In genomic region chr22:42286205-42286604, GRCh38 we compare ENCODE assay signal across 14 cellular contexts. TPM values are rescaled to one million over a fixed set of nuclear protein-coding genes. Genes with fewer than 3 reads are reported as not detected.
DNase-seq lines count a peak whose midpoint lies in the region; ATAC-seq and TF ChIP-seq lines count a peak whose summit lies in the region.
"Had no signal": no experiment of that assay in that cellular context is flagged by ENCODE, and none has a peak within 500 bp of the region (broad histone marks: within the 10 kb centered on the region; RNA-seq: fewer than 3 reads in every experiment).

No MANE protein-coding gene starts in this region.

- H3K4me2 ChIP-seq in hepatocyte: no peak overlapping the region

- H3K79me2 ChIP-seq in hepatocyte: no peaks in the 10 kb centered on the region

- H3K27ac ChIP-seq in hepatocyte: no peak overlapping the region
- H3K27ac ChIP-seq: colonic mucosa, spleen had no signal

- peaks cover 7% of the 10 kb centered on the region for H3K27me3 ChIP-seq in hepatocyte
- H3K27me3 ChIP-seq: colonic mucosa had no signal

- TF ChIP-seq CTCF in hepatocyte (IDR thresholded peaks at IDR 0.05; ENCODE audit: poor library complexity): no peak

- H3K27ac Mint-ChIP-seq in activated CD4-positive, alpha-beta T cell treated with anti-CD3 and anti-CD28 coated beads, Interleukin-2, amount 10 ng/mL, durations not matched to agents 7 days and 5 days: peak overlapping the region; percentile 31
- no peak overlapping the region for H3K27ac Mint-ChIP-seq in memory B cell

- no peaks in the 10 kb centered on the region for H3K9me3 Mint-ChIP-seq in activated CD4-positive, alpha-beta T cell treated with anti-CD3 and anti-CD28 coated beads, Interleukin-2, amount 10 ng/mL, durations not matched to agents 7 days and 5 days
- no peaks in the 10 kb centered on the region for H3K9me3 Mint-ChIP-seq in memory B cell

- POLR2A ChIA-PET in activated CD4-positive, alpha-beta T cell treated with anti-CD3 and anti-CD28 coated beads, Interleukin-2, amount 10 ng/mL, durations not matched to agents 7 days and 5 days (lab: Charles Lee): no interaction called here

- H4K20me1 ChIP-seq in hepatocyte (ENCODE audit: insufficient read depth, poor library complexity, severe bottlenecking): no peaks in the 10 kb centered on the region

- peaks cover 13% of the 10 kb centered on the region for H3K27me3 Mint-ChIP-seq in activated CD4-positive, alpha-beta T cell treated with anti-CD3 and anti-CD28 coated beads, Interleukin-2, amount 10 ng/mL, durations not matched to agents 7 days and 5 days
- peaks cover 6% of the 10 kb centered on the region for H3K27me3 Mint-ChIP-seq in memory B cell

- DNase-seq in activated CD4-positive, alpha-beta T cell treated with anti-CD3 and anti-CD28 coated beads, Interleukin-2, amount 10 ng/mL, durations not matched to agents 7 days and 5 days: peak; percentile 63
- DNase-seq in activated CD4-positive, alpha-beta T cell treated with anti-CD3 and anti-CD28 coated beads, Interleukin-2, amount 50 U/mL, for 4 hours: no peak
- DNase-seq in KBM-7: peak; percentile 47
- peak; percentile 39 for DNase-seq in T-helper 22 cell (ENCODE audit: low read depth)
- no peak for DNase-seq in memory B cell (ENCODE audit: low spot score in 2 of 2)
- DNase-seq in NCI-H524 treated with DMSO at 0.1 percent for 48 hours (lab: John Stamatoyannopoulos, UW): no peak
- DNase-seq in hepatocyte (ENCODE audit: low spot score): no peak
- DNase-seq: colonic mucosa, NCI-H1105 treated with DMSO at 0.1 percent for 48 hours, NCI-H446 treated with DMSO at 0.1 percent for 48 hours, spleen had no signal

- H3K9me3 ChIP-seq in hepatocyte (ENCODE audit: low read depth): no peaks in the 10 kb centered on the region
- H3K9me3 ChIP-seq: colonic mucosa, spleen had no signal

- H3K36me3 Mint-ChIP-seq in activated CD4-positive, alpha-beta T cell treated with anti-CD3 and anti-CD28 coated beads, Interleukin-2, amount 10 ng/mL, durations not matched to agents 7 days and 5 days (ENCODE audit: low read depth): no peaks in the 10 kb centered on the region
- peaks cover 2% of the 10 kb centered on the region for H3K36me3 Mint-ChIP-seq in memory B cell

- peak; percentile 62 for ATAC-seq in memory B cell (ENCODE audit: low read depth)
- no peak for ATAC-seq in GM18909 (IDR thresholded peaks at IDR 0.05; ENCODE audit: poor library complexity, unreplicated experiment)
- ATAC-seq: esophagus mucosa, Panc1 had no signal

- no peak overlapping the region for H3K4me3 Mint-ChIP-seq in activated CD4-positive, alpha-beta T cell treated with anti-CD3 and anti-CD28 coated beads, Interleukin-2, amount 10 ng/mL, durations not matched to agents 7 days and 5 days
- H3K4me3 Mint-ChIP-seq in memory B cell: no peak overlapping the region

- H3K4me1 ChIP-seq in hepatocyte (ENCODE audit: insufficient read depth): peaks cover 17% of the 10 kb centered on the region

- H3K36me3 ChIP-seq in hepatocyte (replicated peaks; ENCODE audit: insufficient read depth, low read depth): no peaks in the 10 kb centered on the region
- H3K36me3 ChIP-seq: colonic mucosa, spleen had no signal

- in situ Hi-C loops in KBM-7 (cut with MboI; ENCODE audit: low pct_unique_long_range_greater_than_20kb, low sequenced_read_pairs): no loop called here

- peaks cover 37% of the 10 kb centered on the region for H3K4me1 Mint-ChIP-seq in activated CD4-positive, alpha-beta T cell treated with anti-CD3 and anti-CD28 coated beads, Interleukin-2, amount 10 ng/mL, durations not matched to agents 7 days and 5 days
- peaks cover 26% of the 10 kb centered on the region for H3K4me1 Mint-ChIP-seq in memory B cell

- 67% methylated on average over 3 of the region's 3 CpGs for WGBS in hepatocyte (ENCODE audit: low lambda C conversion rate, missing lambda C conversion rate)

- no peak overlapping the region for H3K4me3 ChIP-seq in hepatocyte
- H3K4me3 ChIP-seq: colonic mucosa, spleen had no signal

- CTCF ChIA-PET in activated CD4-positive, alpha-beta T cell treated with anti-CD3 and anti-CD28 coated beads, Interleukin-2, amount 10 ng/mL, durations not matched to agents 7 days and 5 days (lab: Charles Lee): interaction anchor here (0.6 to 1.4 kb wide), 3 partner anchors 9 to 275 kb away, joined by 3 to 4 read pairs (median 4); no protein-coding TSS in a partner anchor

- H3K9me2 ChIP-seq in hepatocyte (replicated peaks; ENCODE audit: insufficient read depth): no peaks in the 10 kb centered on the region

- H2AFZ ChIP-seq in hepatocyte: no peak overlapping the region

RNA-seq across cellular contexts. Expression of gene TCF20, which starts 15.8 kb away (rescaled TPM):
- total RNA-seq in activated CD4-positive, alpha-beta T cell treated with anti-CD3 and anti-CD28 coated beads, Interleukin-2, amount 10 ng/mL, durations not matched to agents 7 days and 5 days: 10 to 100 TPM; 82.1 to 87.1 TPM
- total RNA-seq in hepatocyte: 31.1 and 34.3 TPM in 2 replicates
- 5.0 and 5.9 TPM in 2 replicates for polyA plus RNA-seq in hepatocyte

Comparison
In these comparisons a context has a peak if more than half of its experiments do, and no peak if none do; other contexts are left out.
1. DNase-seq: peak in activated CD4-positive, alpha-beta T cell treated with anti-CD3 and anti-CD28 coated beads, Interleukin-2, amount 10 ng/mL, durations not matched to agents 7 days and 5 days (single experiment), KBM-7 (single experiment) and T-helper 22 cell (single experiment); none in activated CD4-positive, alpha-beta T cell treated with anti-CD3 and anti-CD28 coated beads, Interleukin-2, amount 50 U/mL, for 4 hours (0 of 2), memory B cell (0 of 2), NCI-H524 treated with DMSO at 0.1 percent for 48 hours (single experiment) and hepatocyte (single experiment).